ENCODE assay signal across 8 cellular contexts in genomic region chr12:132828706-132829534, GRCh38.
DNase-seq lines count a peak whose midpoint lies in the region; ATAC-seq, FAIRE-seq and TF ChIP-seq lines count a peak whose summit lies in the region.

Gene GOLGA3 (minus strand): TSS chr12:132828869. CDS start chr12:132822128, 6,741 bp downstream.

- no peaks in the 10 kb centered on the region for H3K27me3 ChIP-seq in OCI-LY3 (ENCODE audit: low read depth, low read length)

- no peak for TF ChIP-seq CTCF in D721Med (IDR thresholded peaks at IDR 0.05; ENCODE audit: insufficient read depth, missing control alignments)
- no peak for TF ChIP-seq CTCF in OCI-LY3 (IDR thresholded peaks at IDR 0.05; ENCODE audit: low read depth, low read length)

- peak within 1 kb of the TSS; percentile 89 for H3K4me3 ChIP-seq in OCI-LY3 (ENCODE audit: low read length)

- H3K9ac ChIP-seq in OCI-LY3 (ENCODE audit: low read length): peak within 1 kb of the TSS; percentile 71

- peak; percentile 99 for DNase-seq in D721Med (ENCODE audit: insufficient read length, low spot score)
- DNase-seq in HuH-7.5 (ENCODE audit: low spot score): peak; percentile 95
- DNase-seq in activated CD8-positive, alpha-beta memory T cell treated with anti-CD3 and anti-CD28 coated beads, Interleukin-2, amount 50 U/mL, for 48 hours: peak; percentile 98
- DNase-seq in epidermal melanocyte (ENCODE audit: insufficient read length, low spot score): peak; percentile 97
- DNase-seq in middle frontal gyrus (ENCODE audit: extremely low spot score, low spot score): peak; percentile 81
- peak; percentile 91 to 92 for DNase-seq in stimulated activated CD8-positive, alpha-beta memory T cell treated with anti-CD3 and anti-CD28 coated beads, Interleukin-2, amount 100 ng/mL, for 1 hour (ENCODE audit: low read depth in 2 of 2)

- FAIRE-seq in D721Med (lab: Jason Lieb, UNC): no peak

- peak; percentile 85 for ATAC-seq in GM21526 (IDR thresholded peaks at IDR 0.05; ENCODE audit: low FRiP score, unreplicated experiment)

- no peaks in the 10 kb centered on the region for H3K36me3 ChIP-seq in OCI-LY3 (replicated peaks; ENCODE audit: low read depth, low read length)

- no peaks in the 10 kb centered on the region for H3K4me1 ChIP-seq in OCI-LY3 (ENCODE audit: low read length)

- no peaks in the 10 kb centered on the region for H3K9me3 ChIP-seq in OCI-LY3 (ENCODE audit: insufficient read depth, low read length)

- no peaks in the 10 kb centered on the region for H4K20me1 ChIP-seq in OCI-LY3 (ENCODE audit: insufficient read depth, low read length)

- H2AFZ ChIP-seq in OCI-LY3 (ENCODE audit: low read depth, low read length): 0 out of 2 replicates have a peak within 1 kb of the TSS, but pooled peaks have one; percentile 30

- peaks cover 26% of the 10 kb centered on the region for H3K79me2 ChIP-seq in OCI-LY3 (ENCODE audit: low read length)

- H3K4me2 ChIP-seq in OCI-LY3 (ENCODE audit: low read length): peak within 1 kb of the TSS; percentile 59

- H3K27ac ChIP-seq in OCI-LY3 (ENCODE audit: low read length): peak within 1 kb of the TSS; percentile 63

Comparison
In these comparisons a context has a peak if more than half of its experiments do, and no peak if none do; other contexts are left out.
1. Peak in every context shown above with its lines: DNase-seq, ATAC-seq, H3K4me3 ChIP-seq and H3K27ac ChIP-seq.